In the genomic region with DNA sequence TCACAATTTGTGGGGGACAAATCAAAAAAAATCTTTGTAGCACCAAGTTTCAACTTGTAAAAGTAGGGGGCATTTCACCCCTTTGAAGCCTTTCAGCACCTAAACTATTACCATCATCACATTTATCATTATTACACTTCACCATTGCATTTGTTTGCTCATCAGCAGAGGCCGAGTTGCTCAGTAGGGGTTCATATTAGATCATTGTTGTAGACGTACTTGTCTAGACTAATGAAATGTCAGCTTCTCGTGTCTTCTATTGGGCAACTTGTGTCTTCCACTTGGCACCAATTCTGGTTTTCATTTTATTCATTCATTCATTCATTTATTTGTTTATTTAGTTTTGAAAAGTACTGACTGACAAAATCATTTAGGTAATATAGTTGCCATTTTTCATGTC, we compare ENCODE assay signal across 29 cellular contexts.
"Had no signal": no experiment of that assay in that cellular context is flagged by ENCODE, and none has a peak within 500 bp of the region (broad histone marks: within the 10 kb centered on the region; RNA-seq: fewer than 3 reads in every experiment).

No MANE protein-coding gene starts in this region.

- H3K4me1 Mint-ChIP-seq: activated CD4-positive, alpha-beta T cell treated with anti-CD3 and anti-CD28 coated beads for 36 hours; activated CD4-positive, alpha-beta T cell treated with anti-CD3 and anti-CD28 coated beads, Interleukin-2, amount 10 ng/mL, durations not matched to agents 7 days and 5 days; activated naive CD4-positive, alpha-beta T cell treated with anti-CD3 and anti-CD28 coated beads, Interleukin-2, amount 50 U/mL, for 24 hours; activated naive CD8-positive, alpha-beta T cell treated with anti-CD3 and anti-CD28 coated beads, Interleukin-2, amount 10 ng/mL, durations not matched to agents 7 days and 5 days had no signal

- H3K9me3 Mint-ChIP-seq: activated CD4-positive, alpha-beta T cell treated with anti-CD3 and anti-CD28 coated beads, Interleukin-2, amount 10 ng/mL, durations not matched to agents 7 days and 5 days; activated naive CD4-positive, alpha-beta T cell treated with anti-CD3 and anti-CD28 coated beads, Interleukin-2, amount 50 U/mL, for 24 hours; activated naive CD8-positive, alpha-beta T cell treated with anti-CD3 and anti-CD28 coated beads, Interleukin-2, amount 10 ng/mL, durations not matched to agents 7 days and 5 days; activated T-cell treated with anti-CD3 and anti-CD28 coated beads, Interleukin-2, amount 50 U/mL, for 24 hours; activated T-helper 2 cell treated with anti-CD3 and anti-CD28 coated beads, Interferon-gamma antibody, Interleukin-2, Interleukin-4, amounts not matched to agents 10 μg/mL and 5 μg/mL and 100 μg/mL, durations not matched to agents 14 hours and 24 hours and 36 hours had no signal

- H3K4me3 Mint-ChIP-seq: activated CD4-positive, alpha-beta T cell treated with anti-CD3 and anti-CD28 coated beads for 36 hours; activated CD4-positive, alpha-beta T cell treated with anti-CD3 and anti-CD28 coated beads, Interleukin-2, amount 10 ng/mL, durations not matched to agents 7 days and 5 days; activated CD8-positive, alpha-beta T cell treated with anti-CD3 and anti-CD28 coated beads, Interleukin-2, amount 10 ng/mL, durations not matched to agents 7 days and 5 days; activated naive CD4-positive, alpha-beta T cell treated with anti-CD3 and anti-CD28 coated beads, Interleukin-2, amount 50 U/mL, for 24 hours; activated naive CD8-positive, alpha-beta T cell treated with anti-CD3 and anti-CD28 coated beads, Interleukin-2, amount 10 ng/mL, durations not matched to agents 7 days and 5 days; activated T-cell treated with anti-CD3 and anti-CD28 coated beads, Interleukin-2, amount 50 U/mL, for 24 hours had no signal

- H3K36me3 ChIP-seq: ascending aorta had no signal

- H3K9me3 ChIP-seq: ascending aorta, body of pancreas had no signal

- ATAC-seq: activated CD4-positive, alpha-beta T cell treated with anti-CD3 and anti-CD28 coated beads for 36 hours; activated CD8-positive, alpha-beta T cell treated with anti-CD3 and anti-CD28 coated beads, Interleukin-2, amount 10 ng/mL, durations not matched to agents 7 days and 5 days; body of pancreas had no signal

- H3K27me3 Mint-ChIP-seq: activated CD4-positive, alpha-beta T cell treated with anti-CD3 and anti-CD28 coated beads for 36 hours; activated CD4-positive, alpha-beta T cell treated with anti-CD3 and anti-CD28 coated beads, Interleukin-2, amount 10 ng/mL, durations not matched to agents 7 days and 5 days; activated naive CD4-positive, alpha-beta T cell treated with anti-CD3 and anti-CD28 coated beads, Interleukin-2, amount 50 U/mL, for 24 hours; activated naive CD8-positive, alpha-beta T cell treated with anti-CD3 and anti-CD28 coated beads, Interleukin-2, amount 10 ng/mL, durations not matched to agents 7 days and 5 days; activated T-cell treated with anti-CD3 and anti-CD28 coated beads, Interleukin-2, amount 50 U/mL, for 24 hours had no signal

- DNase-seq: activated CD4-positive, alpha-beta T cell treated with anti-CD3 and anti-CD28 coated beads for 36 hours; activated CD4-positive, alpha-beta T cell treated with anti-CD3 and anti-CD28 coated beads, Interleukin-2, amount 10 ng/mL, durations not matched to agents 7 days and 5 days; activated CD4-positive, alpha-beta T cell treated with anti-CD3 and anti-CD28 coated beads, Interleukin-2, amount 50 U/mL, for 48 hours; activated CD8-positive, alpha-beta T cell treated with anti-CD3 and anti-CD28 coated beads, Interleukin-2, amount 10 ng/mL, durations not matched to agents 7 days and 5 days; activated gamma-delta T cell; activated naive CD4-positive, alpha-beta T cell treated with Interleukin-2 at 50 U/mL for 16 hours; activated naive CD8-positive, alpha-beta T cell treated with anti-CD3 and anti-CD28 coated beads, Interleukin-2, amount 10 ng/mL, durations not matched to agents 7 days and 5 days; activated T-cell treated with anti-CD3 and anti-CD28 coated beads, Interleukin-2, amount 50 U/mL, for 24 hours; amygdala; body of pancreas; caudate nucleus; cerebellar nuclear complex; MM.1S; MV-4-11; NCI-H1092 treated with DMSO at 0.1 percent for 48 hours; NCI-H1436 treated with DMSO at 0.1 percent for 48 hours; NCI-H1694 treated with DMSO at 0.1 percent for 48 hours; NCI-H2029; NCI-H226; NCI-H510A; NCI-H526; OCI-M1; Right ventricle myocardium superior; T1000 had no signal

- H3K4me3 ChIP-seq: ascending aorta, body of pancreas, SK-N-MC had no signal

- H3K4me1 ChIP-seq: ascending aorta, body of pancreas had no signal

- H3K27ac Mint-ChIP-seq: activated CD4-positive, alpha-beta T cell treated with anti-CD3 and anti-CD28 coated beads for 36 hours; activated CD4-positive, alpha-beta T cell treated with anti-CD3 and anti-CD28 coated beads, Interleukin-2, amount 10 ng/mL, durations not matched to agents 7 days and 5 days; activated CD8-positive, alpha-beta T cell treated with anti-CD3 and anti-CD28 coated beads, Interleukin-2, amount 10 ng/mL, durations not matched to agents 7 days and 5 days; activated naive CD4-positive, alpha-beta T cell treated with anti-CD3 and anti-CD28 coated beads, Interleukin-2, amount 50 U/mL, for 24 hours; activated naive CD8-positive, alpha-beta T cell treated with anti-CD3 and anti-CD28 coated beads, Interleukin-2, amount 10 ng/mL, durations not matched to agents 7 days and 5 days; activated T-cell treated with anti-CD3 and anti-CD28 coated beads, Interleukin-2, amount 50 U/mL, for 24 hours; activated T-helper 2 cell treated with anti-CD3 and anti-CD28 coated beads, Interferon-gamma antibody, Interleukin-2, Interleukin-4, amounts not matched to agents 10 μg/mL and 5 μg/mL and 100 μg/mL, durations not matched to agents 14 hours and 24 hours and 36 hours had no signal

- H3K36me3 Mint-ChIP-seq: activated naive CD4-positive, alpha-beta T cell treated with anti-CD3 and anti-CD28 coated beads, Interleukin-2, amount 50 U/mL, for 24 hours; activated naive CD8-positive, alpha-beta T cell treated with anti-CD3 and anti-CD28 coated beads, Interleukin-2, amount 10 ng/mL, durations not matched to agents 7 days and 5 days had no signal

- H3K27me3 ChIP-seq: ascending aorta, body of pancreas had no signal

- H3K27ac ChIP-seq: ascending aorta, body of pancreas, KMS-11, SK-N-MC had no signal
